In genomic region chr14:75079521-75079920, GRCh38 we compare ENCODE assay signal across 18 cellular contexts. TPM values are rescaled to one million over a fixed set of nuclear protein-coding genes. Genes with fewer than 3 reads are reported as not detected.
A peak's percentile ranks its signal among the peaks of the same experiment; 100 is the strongest.
DNase-seq lines count a peak whose midpoint lies in the region; ATAC-seq and TF ChIP-seq lines count a peak whose summit lies in the region.
"Had no signal": no experiment of that assay in that cellular context is flagged by ENCODE, and none has a peak within 500 bp of the region (broad histone marks: within the 10 kb centered on the region; RNA-seq: fewer than 3 reads in every experiment).

No MANE protein-coding gene starts in this region.

- CTCF ChIA-PET in SK-N-SH (lab: Yijun Ruan, JAX): interaction anchor here (0.8 to 3.8 kb wide), 6 partner anchors 9 to 174 kb away, joined by 3 to 36 read pairs (median 9); partner anchors contain the start of gene ZC2HC1C

- H3K9me3 ChIP-seq in SK-N-SH (no peaks in the 10 kb centered on the region), adipocyte (ENCODE audit: control insufficient read depth, low read length) (no peaks in the 10 kb centered on the region)
- H3K9me3 ChIP-seq: BLaER1, HAP-1 had no signal

- H3K4me2 ChIP-seq in SK-N-SH: no peak overlapping the region
- H3K4me2 ChIP-seq: BLaER1 had no signal

- H3K4me1 ChIP-seq in SK-N-SH (ENCODE audit: control insufficient read depth in 1 of 2, insufficient read depth in 2 of 2, low read depth in 1 of 2, low read length in 1 of 2) (peaks cover 0 to 16% of the 10 kb centered on the region in 2 experiments; a peak in 2 of 4 replicates), adipocyte (ENCODE audit: control insufficient read depth, insufficient read depth, low read length) (peaks cover 14% of the 10 kb centered on the region)
- H3K4me1 ChIP-seq: BLaER1, HAP-1 had no signal

- H3K9ac ChIP-seq in SK-N-SH: no peak overlapping the region
- H3K9ac ChIP-seq in adipocyte (ENCODE audit: low read length): no peak overlapping the region
- H3K9ac ChIP-seq: BLaER1 had no signal

- peak overlapping the region in 1 of 2 experiments; percentile 90; a peak in 2 of 4 replicates for H3K27ac ChIP-seq in SK-N-SH (ENCODE audit: low read depth in 2 of 2, low read length in 1 of 2)
- H3K27ac ChIP-seq: 22Rv1, BLaER1, C4-2B had no signal

- no peaks in the 10 kb centered on the region for H3K79me2 ChIP-seq in SK-N-SH (ENCODE audit: insufficient read depth)

- H3K4me3 ChIP-seq in SK-N-SH (ENCODE audit: low read depth in 2 of 2, low read length in 1 of 2): no peak overlapping the region
- H3K4me3 ChIP-seq in adipocyte (ENCODE audit: low read length): no peak overlapping the region
- H3K4me3 ChIP-seq: BLaER1, HAP-1 had no signal

- POLR2A ChIA-PET in SK-N-SH (lab: Yijun Ruan, JAX): no interaction called here

- no peak overlapping the region for H2AFZ ChIP-seq in SK-N-SH (ENCODE audit: low read depth)

- no peak for ATAC-seq in SK-N-SH treated with all-trans-retinoic acid at 6 μM for 48 hours
- ATAC-seq in esophagus mucosa: peak; percentile 22
- ATAC-seq in HG02759 (IDR thresholded peaks at IDR 0.05; ENCODE audit: unreplicated experiment): no peak

- TF ChIP-seq CTCF in SK-N-SH (IDR thresholded peaks at IDR 0.05): no peak

- no peaks in the 10 kb centered on the region for H3F3A ChIP-seq in SK-N-SH (replicated peaks; ENCODE audit: insufficient read depth)

- no peak for TF ChIP-seq EP300 in SK-N-SH (IDR thresholded peaks at IDR 0.05; ENCODE audit: borderline replicate concordance in 1 of 2, low read depth in 1 of 2, low read length in 1 of 2)

- no peaks in the 10 kb centered on the region for H3K27me3 ChIP-seq in SK-N-SH (ENCODE audit: insufficient read depth)
- H3K27me3 ChIP-seq in adipocyte (replicated peaks; ENCODE audit: control insufficient read depth, insufficient read depth, low read length): no peaks in the 10 kb centered on the region
- H3K27me3 ChIP-seq: BLaER1 had no signal

- H3K36me3 ChIP-seq in SK-N-SH (replicated peaks in 1 of 2; ENCODE audit: control insufficient read depth in 1 of 2, insufficient read depth in 2 of 2, low read length in 1 of 2) (peaks cover 10 to 33% of the 10 kb centered on the region in 2 experiments), adipocyte (ENCODE audit: control insufficient read depth, insufficient read depth, low read length, severe bottlenecking) (peaks cover 18% of the 10 kb centered on the region)

- no peaks in the 10 kb centered on the region for H3K9me2 ChIP-seq in SK-N-SH

- no peaks in the 10 kb centered on the region for H4K20me1 ChIP-seq in SK-N-SH (ENCODE audit: insufficient read depth)
- H4K20me1 ChIP-seq: BLaER1 had no signal

- DNase-seq in SK-N-SH (peak; percentile 18), adipocyte (ENCODE audit: low read depth) (peak; percentile 56), RKO (ENCODE audit: low spot score) (no peak)
- DNase-seq in central memory CD4-positive, alpha-beta T cell: no peak
- DNase-seq: CD4-positive, CD25-positive, alpha-beta regulatory T cell; CD8-positive, alpha-beta memory T cell; DMS53; DMS79 treated with DMSO at 0.1 percent for 48 hours; GF-D8; GOT3; HFFc6 had no signal

- no peak for TF ChIP-seq RAD21 in SK-N-SH (IDR thresholded peaks at IDR 0.05; ENCODE audit: low read length)

- WGBS in SK-N-SH (ENCODE audit: low lambda C conversion rate): 92% methylated on average over 4 of the region's 4 CpGs

TF ChIP-seq in SK-N-SH, 30 proteins besides CTCF, POLR2A, EP300 and RAD21 (continues in another document):
- no peak for TF ChIP-seq SIN3A (IDR thresholded peaks at IDR 0.05; ENCODE audit: borderline replicate concordance, low read depth, low read length)
- TF ChIP-seq EZH2phosphoT487 (IDR thresholded peaks at IDR 0.05; ENCODE audit: borderline replicate concordance, low read depth): no peak
- TF ChIP-seq CHD2 (IDR thresholded peaks at IDR 0.05; ENCODE audit: low read length, partially characterized antibody): no peak
- no peak for TF ChIP-seq SMC3 (IDR thresholded peaks at IDR 0.05; ENCODE audit: low read depth, low read length)
- TF ChIP-seq, protein P1, sequence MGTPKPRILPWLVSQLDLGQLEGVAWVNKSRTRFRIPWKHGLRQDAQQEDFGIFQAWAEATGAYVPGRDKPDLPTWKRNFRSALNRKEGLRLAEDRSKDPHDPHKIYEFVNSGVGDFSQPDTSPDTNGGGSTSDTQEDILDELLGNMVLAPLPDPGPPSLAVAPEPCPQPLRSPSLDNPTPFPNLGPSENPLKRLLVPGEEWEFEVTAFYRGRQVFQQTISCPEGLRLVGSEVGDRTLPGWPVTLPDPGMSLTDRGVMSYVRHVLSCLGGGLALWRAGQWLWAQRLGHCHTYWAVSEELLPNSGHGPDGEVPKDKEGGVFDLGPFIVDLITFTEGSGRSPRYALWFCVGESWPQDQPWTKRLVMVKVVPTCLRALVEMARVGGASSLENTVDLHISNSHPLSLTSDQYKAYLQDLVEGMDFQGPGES (IDR thresholded peaks at IDR 0.05; ENCODE audit: low read depth, low read length): no peak
- TF ChIP-seq ZBTB33 (IDR thresholded peaks at IDR 0.05; ENCODE audit: borderline replicate concordance, low read depth): no peak
- no peak for TF ChIP-seq FOXJ3 (CRISPR knock-in tag; IDR thresholded peaks at IDR 0.05)

TF ChIP-seq in SK-N-SH treated with all-trans-retinoic acid at 6 μM for 48 hours, 23 proteins besides CTCF, POLR2A, EP300 and RAD21 (continues in another document):
- TF ChIP-seq BACH2 (CRISPR knock-in tag; IDR thresholded peaks at IDR 0.05; ENCODE audit: borderline replicate concordance) (no peak), OSR1 (CRISPR knock-in tag; IDR thresholded peaks at IDR 0.05) (no peak), RARB (CRISPR knock-in tag; IDR thresholded peaks at IDR 0.05) (no peak), ZC3H10 (CRISPR knock-in tag; IDR thresholded peaks at IDR 0.05) (no peak), ZNF70 (CRISPR knock-in tag; IDR thresholded peaks at IDR 0.05) (no peak), TOX (CRISPR knock-in tag; IDR thresholded peaks at IDR 0.05; ENCODE audit: borderline replicate concordance) (no peak), PATZ1 (CRISPR knock-in tag; IDR thresholded peaks at IDR 0.05; ENCODE audit: borderline replicate concordance) (no peak), ZNF8 (CRISPR knock-in tag; IDR thresholded peaks at IDR 0.05) (no peak), ZFP30 (CRISPR knock-in tag; IDR thresholded peaks at IDR 0.05) (no peak), PPARA (CRISPR knock-in tag; IDR thresholded peaks at IDR 0.05; ENCODE audit: borderline replicate concordance) (no peak), ZFP3 (CRISPR knock-in tag; IDR thresholded peaks at IDR 0.05) (no peak), CSDC2 (CRISPR knock-in tag; IDR thresholded peaks at IDR 0.05) (no peak), GLIS3 (CRISPR knock-in tag; IDR thresholded peaks at IDR 0.05) (no peak), ISL1 (CRISPR knock-in tag; IDR thresholded peaks at IDR 0.05) (no peak), ZNF565 (CRISPR knock-in tag; conservative IDR thresholded peaks at IDR 0.05; ENCODE audit: low read depth) (no peak)
- TF ChIP-seq, protein P2, sequence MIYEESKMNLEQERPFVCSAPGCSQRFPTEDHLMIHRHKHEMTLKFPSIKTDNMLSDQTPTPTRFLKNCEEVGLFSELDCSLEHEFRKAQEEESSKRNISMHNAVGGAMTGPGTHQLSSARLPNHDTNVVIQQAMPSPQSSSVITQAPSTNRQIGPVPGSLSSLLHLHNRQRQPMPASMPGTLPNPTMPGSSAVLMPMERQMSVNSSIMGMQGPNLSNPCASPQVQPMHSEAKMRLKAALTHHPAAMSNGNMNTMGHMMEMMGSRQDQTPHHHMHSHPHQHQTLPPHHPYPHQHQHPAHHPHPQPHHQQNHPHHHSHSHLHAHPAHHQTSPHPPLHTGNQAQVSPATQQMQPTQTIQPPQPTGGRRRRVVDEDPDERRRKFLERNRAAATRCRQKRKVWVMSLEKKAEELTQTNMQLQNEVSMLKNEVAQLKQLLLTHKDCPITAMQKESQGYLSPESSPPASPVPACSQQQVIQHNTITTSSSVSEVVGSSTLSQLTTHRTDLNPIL (CRISPR knock-in tag; IDR thresholded peaks at IDR 0.05; ENCODE audit: low read depth): no peak

RNA-seq across cellular contexts. Expression of gene ZC2HC1C, which starts 10.1 kb away (rescaled TPM):
- 1.2 and 1.4 TPM in 2 replicates for polyA plus RNA-seq in SK-N-SH (2012; rRNA removed)
- polyA plus RNA-seq in SK-N-SH (2012; cell fraction: cytosol; rRNA removed): 1.2 TPM in 2 replicates
- 1.2 and 2.8 TPM in 2 replicates for polyA plus RNA-seq in SK-N-SH (2012; cell fraction: nucleus; rRNA removed)
- 1.1 TPM for total RNA-seq in esophagus mucosa

RNA-seq across cellular contexts. Expression of gene ACYP1, which starts 15.7 kb away (rescaled TPM):
- 53.5 and 70.1 TPM in 2 replicates for polyA plus RNA-seq in SK-N-SH (2012; rRNA removed)
- 86.5 and 95.9 TPM in 2 replicates for polyA plus RNA-seq in SK-N-SH (2012; cell fraction: cytosol; rRNA removed)
- 26.7 and 40.9 TPM in 2 replicates for polyA plus RNA-seq in SK-N-SH (2012; cell fraction: nucleus; rRNA removed)
- 8.3 TPM for total RNA-seq in esophagus mucosa

RNA-seq across cellular contexts. Expression of gene MLH3, which starts 28.3 kb away (rescaled TPM):
- polyA plus RNA-seq in SK-N-SH (2012; rRNA removed): 3.8 and 4.7 TPM in 2 replicates
- polyA plus RNA-seq in SK-N-SH (2012; cell fraction: cytosol; rRNA removed): 2.9 and 3.8 TPM in 2 replicates
- polyA plus RNA-seq in SK-N-SH (2012; cell fraction: nucleus; rRNA removed): 12.6 and 15.9 TPM in 2 replicates
- 10.6 TPM for total RNA-seq in esophagus mucosa

RNA-seq across cellular contexts. Expression of gene NEK9, which starts 47.3 kb away (rescaled TPM):
- polyA plus RNA-seq in SK-N-SH (2012; rRNA removed): 48.1 and 53.3 TPM in 2 replicates
- polyA plus RNA-seq in SK-N-SH (2012; cell fraction: cytosol; rRNA removed): 50.2 and 51.3 TPM in 2 replicates
- polyA plus RNA-seq in SK-N-SH (2012; cell fraction: nucleus; rRNA removed): 111 and 119 TPM in 2 replicates
- 31.2 TPM for total RNA-seq in esophagus mucosa

Comparison
In these comparisons a context has a peak if more than half of its experiments do, and no peak if none do; other contexts are left out.
1. DNase-seq: peak in SK-N-SH (single experiment) and adipocyte (single experiment); none in RKO (single experiment) and central memory CD4-positive, alpha-beta T cell (single experiment).